In the genomic region with DNA sequence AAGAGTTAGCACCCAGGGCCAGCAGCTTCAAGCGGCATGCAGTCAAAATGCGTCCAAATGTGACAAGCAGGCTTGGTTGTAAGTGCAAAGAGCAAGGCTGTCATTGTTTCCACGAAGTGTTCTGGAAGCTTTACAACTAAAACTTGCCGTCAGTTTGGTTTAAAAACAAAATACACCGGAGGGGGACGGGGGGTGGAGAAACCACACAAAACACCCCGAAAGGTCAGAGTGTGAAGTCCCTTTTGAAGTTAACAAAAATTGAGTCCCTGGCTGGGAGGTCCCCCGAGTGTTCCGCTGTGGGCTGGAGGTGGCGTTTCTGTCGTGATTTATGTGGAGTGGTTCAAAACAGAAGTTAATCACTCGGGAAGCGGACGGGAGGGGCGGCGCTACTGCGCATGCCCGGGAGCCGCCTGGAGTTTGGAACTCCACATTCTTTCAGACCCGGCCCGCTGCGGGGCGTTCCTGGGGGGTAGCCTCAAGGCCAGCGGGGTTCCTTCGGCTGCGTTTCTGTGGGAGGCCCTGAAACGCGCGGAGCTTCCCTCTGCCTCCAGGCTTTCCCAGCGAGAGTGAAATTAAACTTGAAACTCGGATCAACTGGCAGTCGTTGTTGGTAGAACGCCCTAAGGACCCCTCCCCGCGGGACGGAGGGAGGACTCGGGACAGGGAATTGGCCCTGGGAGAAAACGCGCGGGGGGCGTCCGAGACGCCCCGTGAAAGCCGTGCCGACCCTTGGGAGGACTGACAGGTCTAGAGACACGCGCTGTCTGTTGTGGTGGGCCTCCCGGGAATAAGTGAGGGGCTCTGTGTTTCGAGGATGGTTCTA, we compare ENCODE assay signal across 1 cellular context.
A peak's percentile ranks its signal among the peaks of the same experiment; 100 is the strongest.
TF ChIP-seq lines count a peak whose summit lies in the region.

No MANE protein-coding gene starts in this region.

TF ChIP-seq in K562, 482 proteins besides CTCF, POLR2A, EP300 and RAD21 (continued from another document and continues in another):
- TF ChIP-seq, protein P1, sequence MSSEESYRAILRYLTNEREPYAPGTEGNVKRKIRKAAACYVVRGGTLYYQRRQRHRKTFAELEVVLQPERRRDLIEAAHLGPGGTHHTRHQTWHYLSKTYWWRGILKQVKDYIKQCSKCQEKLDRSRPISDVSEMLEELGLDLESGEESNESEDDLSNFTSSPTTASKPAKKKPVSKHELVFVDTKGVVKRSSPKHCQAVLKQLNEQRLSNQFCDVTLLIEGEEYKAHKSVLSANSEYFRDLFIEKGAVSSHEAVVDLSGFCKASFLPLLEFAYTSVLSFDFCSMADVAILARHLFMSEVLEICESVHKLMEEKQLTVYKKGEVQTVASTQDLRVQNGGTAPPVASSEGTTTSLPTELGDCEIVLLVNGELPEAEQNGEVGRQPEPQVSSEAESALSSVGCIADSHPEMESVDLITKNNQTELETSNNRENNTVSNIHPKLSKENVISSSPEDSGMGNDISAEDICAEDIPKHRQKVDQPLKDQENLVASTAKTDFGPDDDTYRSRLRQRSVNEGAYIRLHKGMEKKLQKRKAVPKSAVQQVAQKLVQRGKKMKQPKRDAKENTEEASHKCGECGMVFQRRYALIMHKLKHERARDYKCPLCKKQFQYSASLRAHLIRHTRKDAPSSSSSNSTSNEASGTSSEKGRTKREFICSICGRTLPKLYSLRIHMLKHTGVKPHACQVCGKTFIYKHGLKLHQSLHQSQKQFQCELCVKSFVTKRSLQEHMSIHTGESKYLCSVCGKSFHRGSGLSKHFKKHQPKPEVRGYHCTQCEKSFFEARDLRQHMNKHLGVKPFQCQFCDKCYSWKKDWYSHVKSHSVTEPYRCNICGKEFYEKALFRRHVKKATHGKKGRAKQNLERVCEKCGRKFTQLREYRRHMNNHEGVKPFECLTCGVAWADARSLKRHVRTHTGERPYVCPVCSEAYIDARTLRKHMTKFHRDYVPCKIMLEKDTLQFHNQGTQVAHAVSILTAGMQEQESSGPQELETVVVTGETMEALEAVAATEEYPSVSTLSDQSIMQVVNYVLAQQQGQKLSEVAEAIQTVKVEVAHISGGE (CRISPR knock-in tag; IDR thresholded peaks at IDR 0.05): 0 out of 6 replicates have a peak, but pooled peaks of 1 of the 3 experiments have one; percentile 2
- TF ChIP-seq CEBPB (tag; IDR thresholded peaks at IDR 0.05) (no peak), BCL6 (CRISPR knock-in tag; IDR thresholded peaks at IDR 0.05) (no peak), RB1 (IDR thresholded peaks at IDR 0.05; ENCODE audit: low read depth) (no peak), ZNF175 (CRISPR knock-in tag; IDR thresholded peaks at IDR 0.05; ENCODE audit: low read depth) (no peak), ZNF780A (CRISPR knock-in tag; IDR thresholded peaks at IDR 0.05) (no peak), KAT2B (IDR thresholded peaks at IDR 0.05; ENCODE audit: low read depth, low read length) (no peak), FIP1L1 (IDR thresholded peaks at IDR 0.05; ENCODE audit: low read depth, low read length, poor library complexity, severe bottlenecking) (peak; percentile 47), NONO (IDR thresholded peaks at IDR 0.05; ENCODE audit: low read depth in 2 of 2, low read length in 1 of 2) (no peak), E2F6 (IDR thresholded peaks at IDR 0.05; ENCODE audit: borderline replicate concordance in 1 of 2, extremely low read depth in 1 of 2, insufficient read depth in 1 of 2, insufficient read length in 1 of 2, low read depth in 1 of 2, low read length in 1 of 2, poor library complexity in 1 of 2, severe bottlenecking in 1 of 2) (peak in 1 of 2 experiments; percentile 36), CC2D1A (IDR thresholded peaks at IDR 0.05) (no peak), KLF13 (tag; IDR thresholded peaks at IDR 0.05; ENCODE audit: borderline replicate concordance, low read depth) (no peak), MITF (IDR thresholded peaks at IDR 0.05) (no peak; the same call in 1 of the 2 replicates), GTF2E2 (tag; IDR thresholded peaks at IDR 0.05) (no peak), CHD7 (IDR thresholded peaks at IDR 0.05; ENCODE audit: low read depth, low read length) (no peak), COPS2 (conservative IDR thresholded peaks at IDR 0.05) (no peak), ZFPM2 (CRISPR knock-in tag; IDR thresholded peaks at IDR 0.05) (no peak), STAT6 (CRISPR knock-in tag; IDR thresholded peaks at IDR 0.05) (no peak), ZBTB17 (CRISPR knock-in tag; IDR thresholded peaks at IDR 0.05) (no peak), L3MBTL2 (IDR thresholded peaks at IDR 0.05) (no peak)
- TF ChIP-seq, protein P2, sequence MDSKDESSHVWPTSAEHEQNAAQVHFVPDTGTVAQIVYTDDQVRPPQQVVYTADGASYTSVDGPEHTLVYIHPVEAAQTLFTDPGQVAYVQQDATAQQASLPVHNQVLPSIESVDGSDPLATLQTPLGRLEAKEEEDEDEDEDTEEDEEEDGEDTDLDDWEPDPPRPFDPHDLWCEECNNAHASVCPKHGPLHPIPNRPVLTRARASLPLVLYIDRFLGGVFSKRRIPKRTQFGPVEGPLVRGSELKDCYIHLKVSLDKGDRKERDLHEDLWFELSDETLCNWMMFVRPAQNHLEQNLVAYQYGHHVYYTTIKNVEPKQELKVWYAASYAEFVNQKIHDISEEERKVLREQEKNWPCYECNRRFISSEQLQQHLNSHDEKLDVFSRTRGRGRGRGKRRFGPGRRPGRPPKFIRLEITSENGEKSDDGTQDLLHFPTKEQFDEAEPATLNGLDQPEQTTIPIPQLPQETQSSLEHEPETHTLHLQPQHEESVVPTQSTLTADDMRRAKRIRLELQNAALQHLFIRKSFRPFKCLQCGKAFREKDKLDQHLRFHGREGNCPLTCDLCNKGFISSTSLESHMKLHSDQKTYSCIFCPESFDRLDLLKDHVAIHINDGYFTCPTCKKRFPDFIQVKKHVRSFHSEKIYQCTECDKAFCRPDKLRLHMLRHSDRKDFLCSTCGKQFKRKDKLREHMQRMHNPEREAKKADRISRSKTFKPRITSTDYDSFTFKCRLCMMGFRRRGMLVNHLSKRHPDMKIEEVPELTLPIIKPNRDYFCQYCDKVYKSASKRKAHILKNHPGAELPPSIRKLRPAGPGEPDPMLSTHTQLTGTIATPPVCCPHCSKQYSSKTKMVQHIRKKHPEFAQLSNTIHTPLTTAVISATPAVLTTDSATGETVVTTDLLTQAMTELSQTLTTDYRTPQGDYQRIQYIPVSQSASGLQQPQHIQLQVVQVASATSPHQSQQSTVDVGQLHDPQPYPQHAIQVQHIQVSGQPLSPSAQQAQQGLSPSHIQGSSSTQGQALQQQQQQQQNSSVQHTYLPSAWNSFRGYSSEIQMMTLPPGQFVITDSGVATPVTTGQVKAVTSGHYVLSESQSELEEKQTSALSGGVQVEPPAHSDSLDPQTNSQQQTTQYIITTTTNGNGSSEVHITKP (IDR thresholded peaks at IDR 0.05; ENCODE audit: partially characterized antibody): no peak
- TF ChIP-seq, protein P3, sequence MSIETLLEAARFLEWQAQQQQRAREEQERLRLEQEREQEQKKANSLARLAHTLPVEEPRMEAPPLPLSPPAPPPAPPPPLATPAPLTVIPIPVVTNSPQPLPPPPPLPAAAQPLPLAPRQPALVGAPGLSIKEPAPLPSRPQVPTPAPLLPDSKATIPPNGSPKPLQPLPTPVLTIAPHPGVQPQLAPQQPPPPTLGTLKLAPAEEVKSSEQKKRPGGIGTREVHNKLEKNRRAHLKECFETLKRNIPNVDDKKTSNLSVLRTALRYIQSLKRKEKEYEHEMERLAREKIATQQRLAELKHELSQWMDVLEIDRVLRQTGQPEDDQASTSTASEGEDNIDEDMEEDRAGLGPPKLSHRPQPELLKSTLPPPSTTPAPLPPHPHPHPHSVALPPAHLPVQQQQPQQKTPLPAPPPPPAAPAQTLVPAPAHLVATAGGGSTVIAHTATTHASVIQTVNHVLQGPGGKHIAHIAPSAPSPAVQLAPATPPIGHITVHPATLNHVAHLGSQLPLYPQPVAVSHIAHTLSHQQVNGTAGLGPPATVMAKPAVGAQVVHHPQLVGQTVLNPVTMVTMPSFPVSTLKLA (conservative IDR thresholded peaks at IDR 0.05): no peak
